Comparison of ENCODE assay signal across 8 cellular contexts in genomic region chr4:76950846-76951321, GRCh38. TPM values are rescaled to one million over a fixed set of nuclear protein-coding genes. Genes with fewer than 3 reads are reported as not detected.
DNase-seq lines count a peak whose midpoint lies in the region; ATAC-seq and TF ChIP-seq lines count a peak whose summit lies in the region.

No MANE protein-coding gene starts in this region.

- in situ Hi-C loops in T47D (cut with HindIII; ENCODE audit: low pct_unique_long_range_greater_than_20kb, low sequenced_read_pairs) = no loop called here

- H3K36me3 ChIP-seq in ACC112 (ENCODE audit: insufficient read depth, low read length) (no peaks in the 10 kb centered on the region), OCI-LY3 (replicated peaks; ENCODE audit: low read depth, low read length) (peaks cover 6% of the 10 kb centered on the region), kidney epithelial cell (ENCODE audit: control insufficient read depth, insufficient read depth, low read length) (no peaks in the 10 kb centered on the region)

- H3K4me3 ChIP-seq in ACC112 (ENCODE audit: low read depth, low read length) = peak overlapping the region; percentile 96
- H3K4me3 ChIP-seq in OCI-LY3 (ENCODE audit: low read length) = peak overlapping the region; percentile 95
- H3K4me3 ChIP-seq in kidney epithelial cell (ENCODE audit: low read depth, low read length) = peak overlapping the region; percentile 64

- H3K9me3 ChIP-seq in OCI-LY3 (ENCODE audit: insufficient read depth, low read length) = no peaks in the 10 kb centered on the region

- H3K79me2 ChIP-seq in ACC112 (ENCODE audit: control insufficient read depth, insufficient read depth, low read length, unreplicated experiment) (peaks cover 68% of the 10 kb centered on the region), OCI-LY3 (ENCODE audit: low read length) (peaks cover 54% of the 10 kb centered on the region)

- H3K27ac ChIP-seq in ACC112 (ENCODE audit: low read depth, low read length) = peak overlapping the region; percentile 70
- 0 out of 2 replicates have a peak overlapping the region, but pooled peaks have one; percentile 41 for H3K27ac ChIP-seq in OCI-LY3 (ENCODE audit: low read length)

- H3K4me1 ChIP-seq in ACC112 (ENCODE audit: control insufficient read depth, insufficient read depth, low read length, unreplicated experiment) (peaks cover 20% of the 10 kb centered on the region), OCI-LY3 (ENCODE audit: low read length) (peaks cover 8% of the 10 kb centered on the region)

- no peaks in the 10 kb centered on the region for H3K9me3 Mint-ChIP-seq in stimulated activated memory B cell treated with anti-CD40 and anti-IgM and Interleukin-4, amounts not matched to agents 10 μg/mL and 1 μg/mL and 100 μg/mL, for 72 hours

- no peak for TF ChIP-seq CTCF in GM10266 (IDR thresholded peaks at IDR 0.05; ENCODE audit: control insufficient read depth, insufficient read depth, low read depth, missing control alignments)
- no peak for TF ChIP-seq CTCF in OCI-LY3 (IDR thresholded peaks at IDR 0.05; ENCODE audit: low read depth, low read length)
- TF ChIP-seq CTCF in kidney epithelial cell (IDR thresholded peaks at IDR 0.05; ENCODE audit: insufficient read depth, low read length, poor library complexity, severe bottlenecking) = no peak

- no peak for ATAC-seq in stimulated activated memory B cell treated with anti-CD40 and anti-IgM and Interleukin-4, amounts not matched to agents 10 μg/mL and 1 μg/mL and 100 μg/mL, for 72 hours
- no peak for ATAC-seq in GM19351 (IDR thresholded peaks at IDR 0.05; ENCODE audit: unreplicated experiment)

- peak overlapping the region; percentile 86 for H3K4me3 Mint-ChIP-seq in stimulated activated memory B cell treated with anti-CD40 and anti-IgM and Interleukin-4, amounts not matched to agents 10 μg/mL and 1 μg/mL and 100 μg/mL, for 72 hours

- H3K27ac Mint-ChIP-seq in stimulated activated memory B cell treated with anti-CD40 and anti-IgM and Interleukin-4, amounts not matched to agents 10 μg/mL and 1 μg/mL and 100 μg/mL, for 72 hours = peak overlapping the region; percentile 81

- H4K20me1 ChIP-seq in OCI-LY3 (ENCODE audit: insufficient read depth, low read length) = peaks cover 27% of the 10 kb centered on the region

- peak overlapping the region; percentile 70 for H3K4me2 ChIP-seq in OCI-LY3 (ENCODE audit: low read length)

- H3K27me3 Mint-ChIP-seq in stimulated activated memory B cell treated with anti-CD40 and anti-IgM and Interleukin-4, amounts not matched to agents 10 μg/mL and 1 μg/mL and 100 μg/mL, for 72 hours = no peaks in the 10 kb centered on the region

- peak overlapping the region; percentile 92 for H3K9ac ChIP-seq in OCI-LY3 (ENCODE audit: low read length)

- DNase-seq in GM10266 (ENCODE audit: extremely low spot score) (peak; percentile 25), T47D (ENCODE audit: low read depth in 1 of 2, low spot score in 1 of 2) (peak; percentile 4 to 26), kidney epithelial cell (ENCODE audit: low read depth) (no peak)
- DNase-seq in stimulated activated CD4-positive, alpha-beta T cell treated with anti-CD3 and anti-CD28 coated beads, Interleukin-2, amount 100 ng/mL, for 48 hours = no peak

- peaks cover 28% of the 10 kb centered on the region for H3K4me1 Mint-ChIP-seq in stimulated activated memory B cell treated with anti-CD40 and anti-IgM and Interleukin-4, amounts not matched to agents 10 μg/mL and 1 μg/mL and 100 μg/mL, for 72 hours

- H3K36me3 Mint-ChIP-seq in stimulated activated memory B cell treated with anti-CD40 and anti-IgM and Interleukin-4, amounts not matched to agents 10 μg/mL and 1 μg/mL and 100 μg/mL, for 72 hours = peaks cover 12% of the 10 kb centered on the region

- H3K27me3 ChIP-seq in ACC112 (ENCODE audit: insufficient read depth, low read length) (no peaks in the 10 kb centered on the region), OCI-LY3 (ENCODE audit: low read depth, low read length) (no peaks in the 10 kb centered on the region), kidney epithelial cell (ENCODE audit: control insufficient read depth, insufficient read depth, low read length) (no peaks in the 10 kb centered on the region)

- peak overlapping the region; percentile 75 for H2AFZ ChIP-seq in ACC112 (ENCODE audit: low read length, unreplicated experiment)
- H2AFZ ChIP-seq in OCI-LY3 (ENCODE audit: low read depth, low read length) = peak overlapping the region; percentile 84; the same call in 1 of the 2 replicates

RNA-seq across cellular contexts. Expression of gene SEPTIN11, which starts 1.3 kb away (rescaled TPM):
- total RNA-seq in kidney epithelial cell = 127 and 135 TPM in 2 replicates

RNA-seq across cellular contexts. Expression of gene SOWAHB, which starts 52.9 kb away (rescaled TPM):
- 21.3 and 23.3 TPM in 2 replicates for total RNA-seq in kidney epithelial cell

Comparison
In these comparisons a context has a peak if more than half of its experiments do, and no peak if none do; other contexts are left out.
1. DNase-seq: peak in GM10266 (single experiment) and T47D (2 of 2); none in kidney epithelial cell (single experiment) and stimulated activated CD4-positive, alpha-beta T cell treated with anti-CD3 and anti-CD28 coated beads, Interleukin-2, amount 100 ng/mL, for 48 hours (0 of 2).
2. Peak in every context shown above with its lines, with median percentiles within 50 percentile points of each other: H3K4me3 ChIP-seq.